ENCODE assay signal across 16 cellular contexts in genomic region chr3:39226106-39226741, GRCh38. TPM values are rescaled to one million over a fixed set of nuclear protein-coding genes. Genes with fewer than 3 reads are reported as not detected.
A peak's percentile ranks its signal among the peaks of the same experiment; 100 is the strongest.
DNase-seq lines count a peak whose midpoint lies in the region; ATAC-seq, FAIRE-seq and TF ChIP-seq lines count a peak whose summit lies in the region.
"Had no signal": no experiment of that assay in that cellular context is flagged by ENCODE, and none has a peak within 500 bp of the region (broad histone marks: within the 10 kb centered on the region; RNA-seq: fewer than 3 reads in every experiment).

No MANE protein-coding gene starts in this region.

- FAIRE-seq in GM19239 (lab: Jason Lieb, UNC): peak; percentile 80
- FAIRE-seq: G401.6, small intestine had no signal

- no peak for TF ChIP-seq POLR2A in transverse colon (IDR thresholded peaks at IDR 0.05)

- peaks cover 6% of the 10 kb centered on the region for H3K27me3 Mint-ChIP-seq in activated naive CD8-positive, alpha-beta T cell treated with anti-CD3 and anti-CD28 coated beads, Interleukin-2, amount 50 U/mL, for 24 hours
- peaks cover 9% of the 10 kb centered on the region for H3K27me3 Mint-ChIP-seq in nephron progenitor cell (ENCODE audit: low read depth, poor library complexity)

- H3K36me3 ChIP-seq in H7 (replicated peaks; ENCODE audit: control insufficient read depth, insufficient read depth, low read length): no peaks in the 10 kb centered on the region
- H3K36me3 ChIP-seq in transverse colon: no peaks in the 10 kb centered on the region
- H3K36me3 ChIP-seq: ascending aorta, Peyer's patch had no signal

- peaks cover 0 to 4% (median 0%) of the 10 kb centered on the region in 4 donors for H3K4me1 ChIP-seq in transverse colon
- H3K4me1 ChIP-seq: ascending aorta, Peyer's patch had no signal

- no peak overlapping the region for H3K27ac Mint-ChIP-seq in activated naive CD8-positive, alpha-beta T cell treated with anti-CD3 and anti-CD28 coated beads, Interleukin-2, amount 50 U/mL, for 24 hours
- H3K27ac Mint-ChIP-seq in nephron progenitor cell: no peak overlapping the region
- H3K27ac Mint-ChIP-seq: T-helper 1 cell treated with Interleukin-12 subunit alpha and Interleukin-12 subunit beta and Interleukin-4 antibody, amounts not matched to agents 30 μg/mL and 1 μg/mL, for 36 hours had no signal

- no peaks in the 10 kb centered on the region for H3K9me3 Mint-ChIP-seq in activated naive CD8-positive, alpha-beta T cell treated with anti-CD3 and anti-CD28 coated beads, Interleukin-2, amount 50 U/mL, for 24 hours
- peaks cover 38% of the 10 kb centered on the region for H3K9me3 Mint-ChIP-seq in nephron progenitor cell

- peak; percentile 71 for ATAC-seq in HG03175 (IDR thresholded peaks at IDR 0.05; ENCODE audit: unreplicated experiment)
- ATAC-seq in activated naive CD8-positive, alpha-beta T cell treated with anti-CD3 and anti-CD28 coated beads, Interleukin-2, amount 50 U/mL, for 24 hours: no peak

- no peak for TF ChIP-seq EP300 in transverse colon (IDR thresholded peaks at IDR 0.05; ENCODE audit: low read depth)

- no peaks in the 10 kb centered on the region for H3K9me3 ChIP-seq in transverse colon
- H3K9me3 ChIP-seq: ascending aorta, Peyer's patch had no signal

- no peak overlapping the region for H3K27ac ChIP-seq in transverse colon
- H3K27ac ChIP-seq: ascending aorta, Peyer's patch had no signal

- TF ChIP-seq CTCF in transverse colon (IDR thresholded peaks at IDR 0.05) (no peak), nephron progenitor cell (IDR thresholded peaks at IDR 0.05) (no peak)

- H3K36me3 Mint-ChIP-seq in activated naive CD8-positive, alpha-beta T cell treated with anti-CD3 and anti-CD28 coated beads, Interleukin-2, amount 50 U/mL, for 24 hours (ENCODE audit: low read depth): no peaks in the 10 kb centered on the region
- peaks cover 28% of the 10 kb centered on the region for H3K36me3 Mint-ChIP-seq in nephron progenitor cell (ENCODE audit: low read depth)

- intact Hi-C loops in transverse colon (cut with DNase I; ENCODE audit: low total_unique reads): no loop called here

- H3K4me3 ChIP-seq in H7 (ENCODE audit: insufficient read depth, low read depth, low read length) (no peak overlapping the region), transverse colon (no peak overlapping the region)
- H3K4me3 ChIP-seq: ascending aorta, Peyer's patch had no signal

- H3K27me3 ChIP-seq in H7 (ENCODE audit: control insufficient read depth, insufficient read depth, low read length) (no peaks in the 10 kb centered on the region), transverse colon (no peaks in the 10 kb centered on the region)
- H3K27me3 ChIP-seq: ascending aorta, Peyer's patch had no signal

- no peak overlapping the region for H3K4me3 Mint-ChIP-seq in activated naive CD8-positive, alpha-beta T cell treated with anti-CD3 and anti-CD28 coated beads, Interleukin-2, amount 50 U/mL, for 24 hours
- no peak overlapping the region for H3K4me3 Mint-ChIP-seq in nephron progenitor cell
- H3K4me3 Mint-ChIP-seq: T-helper 1 cell treated with Interleukin-12 subunit alpha and Interleukin-12 subunit beta and Interleukin-4 antibody, amounts not matched to agents 30 μg/mL and 1 μg/mL, for 36 hours had no signal

- in situ Hi-C loops in transverse colon (cut with MboI; ENCODE audit: low pct_ligation_motif_present in 1 of 4, low pct_unique_long_range_greater_than_20kb in 1 of 4, low sequenced_read_pairs in 3 of 4): no loop called here

- WGBS in transverse colon (ENCODE audit: low coverage in 1 of 2), 2 donors: 45 to 47% methylated on average over 3 of the region's 3 CpGs

- peaks cover 6% of the 10 kb centered on the region for H3K4me1 Mint-ChIP-seq in activated naive CD8-positive, alpha-beta T cell treated with anti-CD3 and anti-CD28 coated beads, Interleukin-2, amount 50 U/mL, for 24 hours
- H3K4me1 Mint-ChIP-seq in nephron progenitor cell: peaks cover 1% of the 10 kb centered on the region

- DNase-seq in GM19239 (ENCODE audit: insufficient read length, low spot score): peak; percentile 26
- peak; percentile 5 for DNase-seq in SIG-M5 (lab: John Stamatoyannopoulos, UW)
- no peak for DNase-seq in activated naive CD8-positive, alpha-beta T cell treated with anti-CD3 and anti-CD28 coated beads, Interleukin-2, amount 50 U/mL, for 24 hours
- DNase-seq in H7: no peak
- DNase-seq in transverse colon: no peak
- no peak for DNase-seq in nephron progenitor cell
- DNase-seq: activated CD4-positive, alpha-beta T cell treated with anti-CD3 and anti-CD28 coated beads for 48 hours; NCI-H1436; Peyer's patch; small intestine had no signal

RNA-seq across cellular contexts. Expression of gene XIRP1, which starts 33.8 kb away (rescaled TPM):
- not detected in 2 replicates for total RNA-seq in H7 (2014; rRNA removed; shearing (Covaris generic))
- 1 to 10 TPM in 1 of 4 donors, under 1 TPM in 1, not detected in 2; 0.40 to 6.0 TPM for total RNA-seq in transverse colon
- total RNA-seq: ascending aorta, fibroblast of villous mesenchyme, subcutaneous adipose tissue had no signal

RNA-seq across cellular contexts. Expression of gene CX3CR1, which starts 53.6 kb away (rescaled TPM):
- 0.03 and 1.0 TPM in 2 replicates for total RNA-seq in H7 (2014; rRNA removed; shearing (Covaris generic))
- under 1 TPM in 1 of 4 donors, not detected in 3; 0.32 TPM for total RNA-seq in transverse colon
- total RNA-seq: ascending aorta, fibroblast of villous mesenchyme, Peyer's patch had no signal

Comparison
In these comparisons a context has a peak if more than half of its experiments do, and no peak if none do; other contexts are left out.
1. DNase-seq: peak in GM19239 (single experiment) and SIG-M5 (single experiment); none in activated naive CD8-positive, alpha-beta T cell treated with anti-CD3 and anti-CD28 coated beads, Interleukin-2, amount 50 U/mL, for 24 hours (single experiment), H7 (single experiment), transverse colon (single experiment) and nephron progenitor cell (single experiment).